Comparison of ENCODE assay signal across 16 cellular contexts in genomic region chr1:39368045-39368444, GRCh38.
"Had no signal": no experiment of that assay in that cellular context is flagged by ENCODE, and none has a peak within 500 bp of the region (broad histone marks: within the 10 kb centered on the region; RNA-seq: fewer than 3 reads in every experiment).

No MANE protein-coding gene starts in this region.

- H3K4me1 Mint-ChIP-seq: activated naive CD4-positive, alpha-beta T cell treated with anti-CD3 and anti-CD28 coated beads, Interleukin-2, amount 50 U/mL, for 24 hours; neural crest cell had no signal

- H3K27ac ChIP-seq: adrenal gland, ovary, vagina had no signal

- H3K9me3 ChIP-seq: adrenal gland, ovary, tibial artery, vagina had no signal

- H3K27me3 ChIP-seq: adrenal gland, ovary, tibial artery, vagina had no signal

- H3K4me3 ChIP-seq: adrenal gland, coronary artery, ovary, tibial artery, vagina had no signal

- H3K4me1 ChIP-seq: vagina had no signal

- H3K4me3 Mint-ChIP-seq: activated naive CD4-positive, alpha-beta T cell treated with anti-CD3 and anti-CD28 coated beads, Interleukin-2, amount 50 U/mL, for 24 hours; activated T-cell treated with anti-CD3 and anti-CD28 coated beads, Interleukin-2, amount 50 U/mL, for 24 hours; neural crest cell had no signal

- DNase-seq: activated CD4-positive, alpha-beta T cell treated with anti-CD3 and anti-CD28 coated beads, Interleukin-2, amount 50 U/mL, for 4 hours; activated CD4-positive, CD25-positive, alpha-beta regulatory T cell treated with anti-CD3 and anti-CD28 coated beads, Interleukin-2, amount 50 U/mL, for 72 hours; activated effector memory CD4-positive, alpha-beta T cell treated with anti-CD3 and anti-CD28 coated beads, Interleukin-2, amount 50 U/mL, for 16 hours; activated T-cell treated with anti-CD3 and anti-CD28 coated beads, Interleukin-2, amount 50 U/mL, for 24 hours; adrenal gland; central memory CD4-positive, alpha-beta T cell; foreskin fibroblast; glutamatergic neuron; mesendoderm; ovary; stimulated activated CD4-positive, alpha-beta T cell treated with anti-CD3 and anti-CD28 coated beads, Interleukin-1b, Interleukin-23, amount 100 ng/mL, for 48 hours; tibial artery had no signal

- H3K27ac Mint-ChIP-seq: activated T-cell treated with anti-CD3 and anti-CD28 coated beads, Interleukin-2, amount 50 U/mL, for 24 hours had no signal

- H3K36me3 ChIP-seq: ovary had no signal

- H3K27me3 Mint-ChIP-seq: activated naive CD4-positive, alpha-beta T cell treated with anti-CD3 and anti-CD28 coated beads, Interleukin-2, amount 50 U/mL, for 24 hours; activated T-cell treated with anti-CD3 and anti-CD28 coated beads, Interleukin-2, amount 50 U/mL, for 24 hours had no signal

- H3K9me3 Mint-ChIP-seq: activated naive CD4-positive, alpha-beta T cell treated with anti-CD3 and anti-CD28 coated beads, Interleukin-2, amount 50 U/mL, for 24 hours; activated T-cell treated with anti-CD3 and anti-CD28 coated beads, Interleukin-2, amount 50 U/mL, for 24 hours; neural crest cell had no signal
